1 cellular context compared by ENCODE assay signal in genomic region chr4:57081651-57082349, GRCh38.
TF ChIP-seq lines count a peak whose summit lies in the region.

No MANE protein-coding gene starts in this region.

TF ChIP-seq in HepG2, 621 proteins besides CTCF, POLR2A, EP300 and RAD21 (continued from another document):
- no peak for TF ChIP-seq SP140L (CRISPR knock-in tag; IDR thresholded peaks at IDR 0.05; ENCODE audit: borderline replicate concordance)
